ENCODE assay signal across 14 cellular contexts in the genomic region with DNA sequence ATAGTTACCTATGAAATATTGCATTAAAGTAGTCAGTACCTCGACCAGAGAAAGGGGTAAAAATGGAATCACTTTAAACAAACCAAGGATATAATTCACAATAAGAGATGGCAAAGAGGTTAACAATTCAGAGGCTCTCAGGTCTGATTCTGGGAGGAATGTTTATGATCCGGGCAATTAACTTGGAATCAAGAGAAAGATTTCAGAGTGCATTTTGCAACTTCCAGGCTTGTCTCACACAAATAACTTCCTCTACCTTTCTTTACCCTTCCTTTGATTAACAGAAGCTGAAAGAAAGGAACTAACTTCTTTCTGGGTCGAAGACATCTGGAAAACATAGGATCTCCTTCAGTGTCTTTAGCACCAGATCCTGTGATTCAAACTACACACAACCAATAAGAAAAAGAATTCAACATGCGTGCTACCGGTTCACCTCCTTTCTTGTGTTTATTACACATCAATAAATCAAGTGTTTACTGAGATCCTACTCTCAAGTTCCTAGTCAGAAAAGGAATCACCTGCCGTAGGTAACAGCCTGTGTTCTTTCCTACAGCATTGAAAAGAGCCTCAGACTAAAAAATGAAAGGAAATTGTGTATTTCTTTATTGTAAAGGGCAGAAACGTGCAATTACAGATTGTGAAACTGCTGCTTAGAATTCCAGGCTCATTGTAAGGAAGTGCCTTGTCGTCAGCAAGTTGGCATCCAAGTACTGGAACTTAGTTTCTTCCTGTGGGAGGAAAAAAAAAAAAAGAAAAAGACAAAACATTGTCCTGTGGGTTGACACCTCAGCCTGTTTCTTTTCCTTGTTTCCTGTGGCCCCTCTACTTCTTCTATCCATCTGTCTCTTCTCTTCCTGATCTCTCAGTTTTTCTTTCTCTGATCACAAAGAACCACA. TPM values are rescaled to one million over a fixed set of nuclear protein-coding genes. Genes with fewer than 3 reads are reported as not detected.
DNase-seq lines count a peak whose midpoint lies in the region; ATAC-seq, FAIRE-seq and TF ChIP-seq lines count a peak whose summit lies in the region.
"Had no signal": no experiment of that assay in that cellular context is flagged by ENCODE, and none has a peak within 500 bp of the region (broad histone marks: within the 10 kb centered on the region; RNA-seq: fewer than 3 reads in every experiment).

No MANE protein-coding gene starts in this region.

- DNase-seq in heart right ventricle (peak in 1 of 2 donors; percentile 12), cardiac septum (ENCODE audit: low spot score) (no peak), bronchial epithelial cell (ENCODE audit: low read depth) (peak; percentile 33), left colon (no peak), urothelium cell line (ENCODE audit: low spot score) (no peak), type B pancreatic cell (ENCODE audit: extremely low spot score, unreplicated experiment) (no peak), natural killer cell (no peak)
- DNase-seq: activated CD4-positive, alpha-beta memory T cell treated with anti-CD3 and anti-CD28 coated beads, Interleukin-2, amount 10 ng/mL, durations not matched to agents 7 days and 5 days; islet precursor cell; NCI-H69; posterior cingulate gyrus had no signal

- intact Hi-C loops in heart right ventricle (cut with DNase I), result no loop called here
- intact Hi-C loops in cardiac septum (cut with DNase I), result no loop called here
- intact Hi-C loops in left colon (cut with DNase I, micrococcal nuclease), result no loop called here
- intact Hi-C loops in natural killer cell (cut with micrococcal nuclease), result loop anchor here (2.0 kb wide), 1 partner anchor 33 kb away; no protein-coding TSS in a partner anchor

- no peaks in the 10 kb centered on the region for H3K36me3 Mint-ChIP-seq in type B pancreatic cell
- H3K36me3 Mint-ChIP-seq in natural killer cell, result no peaks in the 10 kb centered on the region

- H3K4me1 ChIP-seq in heart right ventricle, result peaks cover 0 to 19% (median 4%) of the 10 kb centered on the region in 9 donors

- peak in 5 of 8 donors; percentile 38 to 79 (median 68) for ATAC-seq in heart right ventricle
- peak; percentile 89 for ATAC-seq in left colon
- ATAC-seq in GM21381 (IDR thresholded peaks at IDR 0.05; ENCODE audit: unreplicated experiment), result no peak
- ATAC-seq in natural killer cell, result no peak
- ATAC-seq: HCT116 had no signal

- peak overlapping the region in 7 of 10 donors; percentile 38 to 78 (median 52) for H3K27ac ChIP-seq in heart right ventricle

- no peak for FAIRE-seq in bronchial epithelial cell (lab: Jason Lieb, UNC)
- FAIRE-seq in urothelium cell line (lab: Jason Lieb, UNC), result peak; percentile 44

- H3K9me3 Mint-ChIP-seq in type B pancreatic cell (peaks cover 6% of the 10 kb centered on the region), natural killer cell (no peaks in the 10 kb centered on the region)
- H3K9me3 Mint-ChIP-seq: activated naive CD4-positive, alpha-beta T cell treated with anti-CD3 and anti-CD28 coated beads, Interleukin-2, amount 50 U/mL, for 24 hours had no signal

- H3K4me3 ChIP-seq in heart right ventricle, result peak overlapping the region in 4 of 10 donors; percentile 4 to 28 (median 20)
- no peak overlapping the region for H3K4me3 ChIP-seq in bronchial epithelial cell (ENCODE audit: low read depth, low read length)

- H3K36me3 ChIP-seq in heart right ventricle (no peaks in the 10 kb centered on the region), bronchial epithelial cell (ENCODE audit: control insufficient read depth, insufficient read depth, low read length) (no peaks in the 10 kb centered on the region)

- peaks cover 0 to 7% (median 0%) of the 10 kb centered on the region in 11 donors for H3K9me3 ChIP-seq in heart right ventricle

- H3K4me1 Mint-ChIP-seq in type B pancreatic cell (ENCODE audit: unreplicated experiment), result no peaks in the 10 kb centered on the region
- H3K4me1 Mint-ChIP-seq in natural killer cell, result peaks cover 6 to 7% of the 10 kb centered on the region in 2 donors

- TF ChIP-seq CTCF in heart right ventricle (IDR thresholded peaks at IDR 0.05) (no peak), bronchial epithelial cell (IDR thresholded peaks at IDR 0.05; ENCODE audit: insufficient read depth, low read length, severe bottlenecking) (no peak), type B pancreatic cell (conservative IDR thresholded peaks at IDR 0.05) (no peak), natural killer cell (IDR thresholded peaks at IDR 0.05) (no peak)

- H3K4me3 Mint-ChIP-seq in type B pancreatic cell (no peak overlapping the region), natural killer cell (no peak overlapping the region)
- H3K4me3 Mint-ChIP-seq: activated CD4-positive, alpha-beta memory T cell treated with anti-CD3 and anti-CD28 coated beads, Interleukin-2, amount 10 ng/mL, durations not matched to agents 7 days and 5 days; activated naive CD4-positive, alpha-beta T cell treated with anti-CD3 and anti-CD28 coated beads, Interleukin-2, amount 50 U/mL, for 24 hours had no signal

- H3K27me3 Mint-ChIP-seq in type B pancreatic cell (peaks cover 4% of the 10 kb centered on the region), natural killer cell (ENCODE audit: low read depth in 2 of 2) (peaks cover 0 to 23% of the 10 kb centered on the region in 2 donors)

- 54 to 59% methylated on average over 8 of the region's 8 CpGs for WGBS in heart right ventricle, 2 donors

- H3K27me3 ChIP-seq in heart right ventricle (peaks cover 0 to 4% (median 0%) of the 10 kb centered on the region in 7 donors), bronchial epithelial cell (ENCODE audit: control insufficient read depth, insufficient read depth, low read length) (no peaks in the 10 kb centered on the region)

- H3K27ac Mint-ChIP-seq in type B pancreatic cell (no peak overlapping the region), natural killer cell (no peak overlapping the region)
- H3K27ac Mint-ChIP-seq: activated naive CD4-positive, alpha-beta T cell treated with anti-CD3 and anti-CD28 coated beads, Interleukin-2, amount 50 U/mL, for 24 hours had no signal

RNA-seq across cellular contexts. Expression of a gene that starts 29.5 kb away (rescaled TPM):
- total RNA-seq in heart right ventricle, result under 1 TPM in 1 of 10 donors, not detected in 9; 0.67 TPM
- polyA plus RNA-seq in heart right ventricle, result 1 to 10 TPM in 1 of 2 donors, under 1 TPM in 1; 0.07 to 2.3 TPM
- not detected for total RNA-seq in cardiac septum
- 0.26 and 0.38 TPM in 2 replicates for total RNA-seq in bronchial epithelial cell
- total RNA-seq in left colon, result not detected
- not detected in 2 replicates for total RNA-seq in type B pancreatic cell (ENCODE audit: low replicate concordance)
- total RNA-seq in natural killer cell, result not detected
- total RNA-seq: activated CD4-positive, alpha-beta memory T cell treated with anti-CD3 and anti-CD28 coated beads, Interleukin-2, amount 10 ng/mL, durations not matched to agents 7 days and 5 days had no signal

Comparison
In these comparisons a context has a peak if more than half of its experiments do, and no peak if none do; other contexts are left out.
1. ATAC-seq: peak in heart right ventricle (5 of 8) and left colon (single experiment); none in GM21381 (single experiment) and natural killer cell (0 of 3).